ENCODE assay signal across 9 cellular contexts in the genomic region with DNA sequence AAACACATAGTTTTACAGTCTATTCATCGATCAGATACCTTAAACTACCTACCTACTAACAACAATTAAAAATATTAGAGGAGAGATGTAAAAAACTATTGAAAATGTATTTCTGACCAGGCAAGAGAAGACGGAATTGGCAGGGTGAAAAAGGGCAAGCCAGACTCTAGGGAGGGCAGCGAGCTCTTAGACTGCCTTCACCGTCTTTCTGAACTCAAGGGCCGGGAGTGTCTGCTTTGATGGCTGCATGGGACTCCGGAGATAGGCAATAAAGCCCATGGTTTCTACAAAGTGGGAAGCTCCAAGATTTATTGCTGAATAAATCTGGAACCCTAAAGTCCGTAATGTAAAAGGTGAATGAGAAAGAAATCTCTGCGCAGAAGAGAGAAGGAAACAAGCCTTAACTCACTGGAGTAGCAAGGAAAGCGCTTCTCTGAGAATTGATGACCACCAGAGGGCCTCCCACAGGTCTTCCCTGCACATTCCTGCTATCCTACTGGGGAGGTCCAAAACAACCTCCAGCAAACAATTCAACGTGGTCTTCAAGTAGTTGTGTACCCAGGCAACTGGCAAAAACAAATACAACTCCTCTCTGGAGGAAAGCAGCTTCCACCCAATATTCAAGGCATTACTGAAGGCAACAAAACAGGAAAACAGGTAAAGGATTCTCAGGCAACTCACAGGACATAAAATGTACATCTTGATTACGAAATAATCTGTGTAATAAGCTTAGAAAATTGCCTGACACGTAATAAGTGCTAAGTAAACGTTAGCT.
DNase-seq lines count a peak whose midpoint lies in the region; ATAC-seq and TF ChIP-seq lines count a peak whose summit lies in the region.
"Had no signal": no experiment of that assay in that cellular context is flagged by ENCODE, and none has a peak within 500 bp of the region (broad histone marks: within the 10 kb centered on the region; RNA-seq: fewer than 3 reads in every experiment).

No MANE protein-coding gene starts in this region.

- H3K27ac Mint-ChIP-seq in osteocyte (ENCODE audit: unreplicated experiment), result no peak overlapping the region

- H3K4me1 ChIP-seq in GM23248 (ENCODE audit: insufficient read depth) (no peaks in the 10 kb centered on the region), right atrium auricular region (no peaks in the 10 kb centered on the region)

- ATAC-seq in HG03139 (IDR thresholded peaks at IDR 0.05; ENCODE audit: unreplicated experiment) (no peak), HG03571 (IDR thresholded peaks at IDR 0.05; ENCODE audit: unreplicated experiment) (no peak)

- TF ChIP-seq CTCF in osteocyte (IDR thresholded peaks at IDR 0.05), result peak; percentile 68
- peak in 1 of 2 donors; percentile 57 for TF ChIP-seq CTCF in right atrium auricular region (IDR thresholded peaks at IDR 0.05)

- H3K27me3 ChIP-seq in GM23248 (replicated peaks; ENCODE audit: insufficient read depth), result no peaks in the 10 kb centered on the region
- no peaks in the 10 kb centered on the region for H3K27me3 ChIP-seq in right atrium auricular region
- H3K27me3 ChIP-seq: neutrophil had no signal

- no peak overlapping the region for H3K4me3 ChIP-seq in GM23248
- H3K4me3 ChIP-seq in right atrium auricular region, result no peak overlapping the region

- peaks cover 2% of the 10 kb centered on the region for H3K36me3 Mint-ChIP-seq in osteocyte (ENCODE audit: unreplicated experiment)

- no peaks in the 10 kb centered on the region for H3K36me3 ChIP-seq in GM23248 (ENCODE audit: low read depth)
- H3K36me3 ChIP-seq in right atrium auricular region, result no peaks in the 10 kb centered on the region
- H3K36me3 ChIP-seq: neutrophil had no signal

- WGBS in GM23248 (ENCODE audit: low coverage in 1 of 2, low lambda C conversion rate in 2 of 2, missing lambda C conversion rate in 2 of 2), 2 experiments, result 45% methylated on average over 13 of the region's 13 CpGs

- H3K27ac ChIP-seq in GM23248 (no peak overlapping the region), right atrium auricular region (no peak overlapping the region)
- H3K27ac ChIP-seq: neutrophil had no signal

- peaks cover 6% of the 10 kb centered on the region for H3K4me1 Mint-ChIP-seq in osteocyte (ENCODE audit: unreplicated experiment)

- H3K4me2 ChIP-seq in GM23248 (ENCODE audit: unreplicated experiment), result no peak overlapping the region

- DNase-seq in GM23248, result peak; percentile 9
- DNase-seq in NCI-H460 (ENCODE audit: extremely low read depth, low read depth), result peak; percentile 45
- peak; percentile 7 to 56 for DNase-seq in dermis microvascular lymphatic vessel endothelial cell (ENCODE audit: low read depth in 2 of 2)
- DNase-seq in osteocyte (ENCODE audit: extremely low spot score, unreplicated experiment), result no peak
- no peak for DNase-seq in NCI-H446 (lab: John Stamatoyannopoulos, UW)
- DNase-seq in right atrium auricular region (ENCODE audit: low spot score), result no peak

- H3K9ac ChIP-seq in GM23248, result no peak overlapping the region

- H3K4me3 Mint-ChIP-seq in osteocyte (ENCODE audit: unreplicated experiment), result no peak overlapping the region

- in situ Hi-C loops in GM23248 (cut with MboI), result no loop called here

- H3K9me2 ChIP-seq in GM23248 (ENCODE audit: insufficient read depth), result no peaks in the 10 kb centered on the region

- H3K9me3 ChIP-seq in GM23248 (ENCODE audit: low read depth) (no peaks in the 10 kb centered on the region), right atrium auricular region (no peaks in the 10 kb centered on the region)
- H3K9me3 ChIP-seq: neutrophil had no signal

- no peaks in the 10 kb centered on the region for H3F3A ChIP-seq in GM23248 (ENCODE audit: insufficient read depth)

- no peaks in the 10 kb centered on the region for H3K27me3 Mint-ChIP-seq in osteocyte (ENCODE audit: unreplicated experiment)

- no peak overlapping the region for H2AFZ ChIP-seq in GM23248

- no peaks in the 10 kb centered on the region for H4K20me1 ChIP-seq in GM23248 (ENCODE audit: insufficient read depth)

- H3K79me2 ChIP-seq in GM23248 (ENCODE audit: insufficient read depth), result no peaks in the 10 kb centered on the region

- peaks cover 7% of the 10 kb centered on the region for H3K9me3 Mint-ChIP-seq in osteocyte (ENCODE audit: unreplicated experiment)

Comparison
In these comparisons a context has a peak if more than half of its experiments do, and no peak if none do; other contexts are left out.
1. DNase-seq: peak in GM23248 (single experiment), NCI-H460 (single experiment) and dermis microvascular lymphatic vessel endothelial cell (2 of 2); none in osteocyte (single experiment), NCI-H446 (0 of 2) and right atrium auricular region (single experiment).